ENCODE assay signal across 8 cellular contexts in the genomic region with DNA sequence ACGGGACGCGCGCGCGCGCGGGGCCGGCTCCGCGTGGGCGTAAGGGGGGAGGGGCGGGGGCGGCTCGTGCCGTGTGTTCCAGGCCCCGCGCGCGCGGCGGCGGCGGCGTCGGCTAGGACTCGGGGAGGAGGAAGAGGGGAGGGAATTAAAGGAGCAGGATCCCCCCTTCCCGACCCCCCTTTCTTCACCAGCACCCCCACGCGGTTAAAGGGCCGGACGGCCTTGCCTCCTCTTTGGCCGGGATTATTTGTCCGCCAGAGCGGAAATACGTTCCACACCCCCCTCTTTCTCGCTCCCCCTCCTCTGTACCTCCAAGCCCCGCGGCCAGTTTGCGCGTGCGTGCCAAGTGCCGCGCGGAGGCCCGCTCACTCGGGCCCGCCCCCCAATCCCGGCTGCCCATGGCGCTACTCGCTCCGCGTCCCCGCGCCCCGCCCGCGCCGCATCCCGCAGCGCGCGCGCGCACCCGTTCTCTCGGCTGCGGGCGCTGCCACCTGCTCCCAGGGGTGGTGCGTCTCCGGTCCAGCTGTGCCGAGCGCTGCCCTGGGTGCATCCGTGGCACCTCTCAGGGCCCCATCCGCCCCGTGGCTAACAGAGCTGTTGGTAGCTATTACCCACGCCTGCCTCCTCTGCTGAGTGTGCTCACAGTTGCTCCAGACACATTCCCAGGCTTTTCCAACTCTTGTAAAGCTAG. TPM values are rescaled to one million over a fixed set of nuclear protein-coding genes. Genes with fewer than 3 reads are reported as not detected.
DNase-seq lines count a peak whose midpoint lies in the region; ATAC-seq and TF ChIP-seq lines count a peak whose summit lies in the region.

A gene with protein sequence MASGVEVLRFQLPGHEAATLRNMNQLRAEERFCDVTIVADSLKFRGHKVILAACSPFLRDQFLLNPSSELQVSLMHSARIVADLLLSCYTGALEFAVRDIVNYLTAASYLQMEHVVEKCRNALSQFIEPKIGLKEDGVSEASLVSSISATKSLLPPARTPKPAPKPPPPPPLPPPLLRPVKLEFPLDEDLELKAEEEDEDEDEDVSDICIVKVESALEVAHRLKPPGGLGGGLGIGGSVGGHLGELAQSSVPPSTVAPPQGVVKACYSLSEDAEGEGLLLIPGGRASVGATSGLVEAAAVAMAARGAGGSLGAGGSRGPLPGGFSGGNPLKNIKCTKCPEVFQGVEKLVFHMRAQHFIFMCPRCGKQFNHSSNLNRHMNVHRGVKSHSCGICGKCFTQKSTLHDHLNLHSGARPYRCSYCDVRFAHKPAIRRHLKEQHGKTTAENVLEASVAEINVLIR (minus strand): TSS at position 134 of the 691 bp plus-strand sequence. CDS start 781 bp downstream, outside the sequence.

- 0 to 1% (median 1%) methylated on average over 45 to 76 of the region's 77 CpGs for WGBS in spleen, 5 donors

- H3K27me3 Mint-ChIP-seq in central memory CD8-positive, alpha-beta T cell: peaks cover 8% of the 10 kb centered on the region

- peaks cover 34% of the 10 kb centered on the region for H3K4me1 Mint-ChIP-seq in central memory CD8-positive, alpha-beta T cell

- H3K36me3 Mint-ChIP-seq in central memory CD8-positive, alpha-beta T cell (ENCODE audit: insufficient read depth): peaks cover 16% of the 10 kb centered on the region

- peak; percentile 47 for ATAC-seq in HG03108 (IDR thresholded peaks at IDR 0.05; ENCODE audit: unreplicated experiment)
- peak; percentile 53 for ATAC-seq in central memory CD8-positive, alpha-beta T cell (replicated peaks; ENCODE audit: extremely low read depth, poor library complexity, severe bottlenecking)
- no peak for ATAC-seq in HG03159 (IDR thresholded peaks at IDR 0.05; ENCODE audit: unreplicated experiment)

- peak within 1 kb of the TSS; percentile 53 to 92 (median 82) for H3K27ac ChIP-seq in spleen

- H3K4me3 ChIP-seq in GM12864 (ENCODE audit: low read depth, low read length): peak within 1 kb of the TSS; percentile 57
- H3K4me3 ChIP-seq in spleen: peak within 1 kb of the TSS; percentile 42 to 88 (median 63)

- H3K9me3 ChIP-seq in spleen: no peaks in the 10 kb centered on the region

- peak in 1 of 3 donors; percentile 1 for TF ChIP-seq POLR2A in spleen (IDR thresholded peaks at IDR 0.05)

- H3K4me3 Mint-ChIP-seq in central memory CD8-positive, alpha-beta T cell: peak within 1 kb of the TSS; percentile 85

- peak; percentile 78 for DNase-seq in GM12864 (ENCODE audit: low read depth)
- DNase-seq in NCI-H446 (lab: John Stamatoyannopoulos, UW): peak; percentile 73 to 94
- DNase-seq in activated CD4-positive, CD25-positive, alpha-beta regulatory T cell treated with anti-CD3 and anti-CD28 coated beads, Interleukin-2, amount 50 U/mL, for 72 hours: peak; percentile 83
- DNase-seq in central memory CD8-positive, alpha-beta T cell (ENCODE audit: low spot score in 2 of 2): peak; percentile 68 to 77
- peak; percentile 93 for DNase-seq in islet precursor cell
- DNase-seq in spleen: peak; percentile 96

- peaks cover 28 to 55% (median 44%) of the 10 kb centered on the region in 6 donors for H3K4me1 ChIP-seq in spleen

- TF ChIP-seq CTCF in GM12864 (IDR thresholded peaks at IDR 0.05; ENCODE audit: low read depth, low read length, missing control alignments) (no peak), spleen (IDR thresholded peaks at IDR 0.05 in 8 of 11, conservative IDR thresholded peaks at IDR 0.05 in 3 of 11) (no peak)

- no peaks in the 10 kb centered on the region for H3K36me3 ChIP-seq in spleen

- no peaks in the 10 kb centered on the region for H3K9me3 Mint-ChIP-seq in central memory CD8-positive, alpha-beta T cell

- no peaks in the 10 kb centered on the region for H3K27me3 ChIP-seq in spleen (replicated peaks in 1 of 7)

- H3K27ac Mint-ChIP-seq in central memory CD8-positive, alpha-beta T cell (ENCODE audit: low read depth): peak within 1 kb of the TSS; percentile 2

- intact Hi-C loops in spleen (cut with DNase I; ENCODE audit: low total_unique reads): no loop called here

RNA-seq across cellular contexts. Expression of the gene that starts here (rescaled TPM):
- total RNA-seq in spleen: 1 to 10 TPM; 1.3 to 4.6 (median 4.2) TPM
- polyA plus RNA-seq in spleen: 1 to 10 TPM; 1.5 to 4.3 (median 2.4) TPM
